ENCODE assay signal across 1 cellular context in the genomic region with DNA sequence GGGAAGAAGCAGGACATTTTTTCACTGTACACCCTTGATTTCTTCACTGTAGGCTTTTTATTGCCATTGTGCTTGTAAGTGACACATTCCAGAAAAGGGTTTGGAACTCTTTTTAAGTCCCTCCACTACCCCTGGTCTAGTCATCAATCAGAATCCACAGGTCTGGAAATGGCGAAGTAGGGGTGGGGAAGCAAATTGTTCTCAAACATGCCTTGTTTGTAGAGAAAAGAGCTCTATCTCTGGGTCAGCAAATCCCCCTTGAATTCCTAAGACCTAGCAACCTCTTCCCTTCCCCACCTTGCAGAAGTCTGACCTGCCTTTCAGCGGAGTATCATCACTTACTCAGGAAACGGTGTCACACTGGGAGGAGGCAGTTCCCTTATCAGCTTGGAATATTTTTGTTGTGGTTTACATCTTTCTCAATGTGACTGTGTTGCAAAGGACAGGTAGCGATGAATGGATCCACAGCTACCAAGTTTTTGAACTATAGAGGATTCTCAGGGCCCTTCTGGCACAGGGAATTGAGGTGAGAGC.
TF ChIP-seq lines count a peak whose summit lies in the region.

No MANE protein-coding gene starts in this region.

TF ChIP-seq in GM23338, 12 proteins besides CTCF, POLR2A, EP300 and RAD21:
- TF ChIP-seq, protein P1, sequence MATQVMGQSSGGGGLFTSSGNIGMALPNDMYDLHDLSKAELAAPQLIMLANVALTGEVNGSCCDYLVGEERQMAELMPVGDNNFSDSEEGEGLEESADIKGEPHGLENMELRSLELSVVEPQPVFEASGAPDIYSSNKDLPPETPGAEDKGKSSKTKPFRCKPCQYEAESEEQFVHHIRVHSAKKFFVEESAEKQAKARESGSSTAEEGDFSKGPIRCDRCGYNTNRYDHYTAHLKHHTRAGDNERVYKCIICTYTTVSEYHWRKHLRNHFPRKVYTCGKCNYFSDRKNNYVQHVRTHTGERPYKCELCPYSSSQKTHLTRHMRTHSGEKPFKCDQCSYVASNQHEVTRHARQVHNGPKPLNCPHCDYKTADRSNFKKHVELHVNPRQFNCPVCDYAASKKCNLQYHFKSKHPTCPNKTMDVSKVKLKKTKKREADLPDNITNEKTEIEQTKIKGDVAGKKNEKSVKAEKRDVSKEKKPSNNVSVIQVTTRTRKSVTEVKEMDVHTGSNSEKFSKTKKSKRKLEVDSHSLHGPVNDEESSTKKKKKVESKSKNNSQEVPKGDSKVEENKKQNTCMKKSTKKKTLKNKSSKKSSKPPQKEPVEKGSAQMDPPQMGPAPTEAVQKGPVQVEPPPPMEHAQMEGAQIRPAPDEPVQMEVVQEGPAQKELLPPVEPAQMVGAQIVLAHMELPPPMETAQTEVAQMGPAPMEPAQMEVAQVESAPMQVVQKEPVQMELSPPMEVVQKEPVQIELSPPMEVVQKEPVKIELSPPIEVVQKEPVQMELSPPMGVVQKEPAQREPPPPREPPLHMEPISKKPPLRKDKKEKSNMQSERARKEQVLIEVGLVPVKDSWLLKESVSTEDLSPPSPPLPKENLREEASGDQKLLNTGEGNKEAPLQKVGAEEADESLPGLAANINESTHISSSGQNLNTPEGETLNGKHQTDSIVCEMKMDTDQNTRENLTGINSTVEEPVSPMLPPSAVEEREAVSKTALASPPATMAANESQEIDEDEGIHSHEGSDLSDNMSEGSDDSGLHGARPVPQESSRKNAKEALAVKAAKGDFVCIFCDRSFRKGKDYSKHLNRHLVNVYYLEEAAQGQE (IDR thresholded peaks at IDR 0.05; ENCODE audit: unreplicated experiment), result no peak
- TF ChIP-seq EZH2phosphoT487 (IDR thresholded peaks at IDR 0.05; ENCODE audit: unreplicated experiment), result no peak
- TF ChIP-seq CREB1 (CRISPR knock-in tag; IDR thresholded peaks at IDR 0.05; ENCODE audit: low read depth), result no peak
- no peak for TF ChIP-seq ZNF331 (CRISPR knock-in tag; IDR thresholded peaks at IDR 0.05; ENCODE audit: low read depth)
- TF ChIP-seq ZNF114 (CRISPR knock-in tag; IDR thresholded peaks at IDR 0.05), result no peak
- no peak for TF ChIP-seq JUNB (IDR thresholded peaks at IDR 0.05; ENCODE audit: unreplicated experiment)
- TF ChIP-seq, protein P2, sequence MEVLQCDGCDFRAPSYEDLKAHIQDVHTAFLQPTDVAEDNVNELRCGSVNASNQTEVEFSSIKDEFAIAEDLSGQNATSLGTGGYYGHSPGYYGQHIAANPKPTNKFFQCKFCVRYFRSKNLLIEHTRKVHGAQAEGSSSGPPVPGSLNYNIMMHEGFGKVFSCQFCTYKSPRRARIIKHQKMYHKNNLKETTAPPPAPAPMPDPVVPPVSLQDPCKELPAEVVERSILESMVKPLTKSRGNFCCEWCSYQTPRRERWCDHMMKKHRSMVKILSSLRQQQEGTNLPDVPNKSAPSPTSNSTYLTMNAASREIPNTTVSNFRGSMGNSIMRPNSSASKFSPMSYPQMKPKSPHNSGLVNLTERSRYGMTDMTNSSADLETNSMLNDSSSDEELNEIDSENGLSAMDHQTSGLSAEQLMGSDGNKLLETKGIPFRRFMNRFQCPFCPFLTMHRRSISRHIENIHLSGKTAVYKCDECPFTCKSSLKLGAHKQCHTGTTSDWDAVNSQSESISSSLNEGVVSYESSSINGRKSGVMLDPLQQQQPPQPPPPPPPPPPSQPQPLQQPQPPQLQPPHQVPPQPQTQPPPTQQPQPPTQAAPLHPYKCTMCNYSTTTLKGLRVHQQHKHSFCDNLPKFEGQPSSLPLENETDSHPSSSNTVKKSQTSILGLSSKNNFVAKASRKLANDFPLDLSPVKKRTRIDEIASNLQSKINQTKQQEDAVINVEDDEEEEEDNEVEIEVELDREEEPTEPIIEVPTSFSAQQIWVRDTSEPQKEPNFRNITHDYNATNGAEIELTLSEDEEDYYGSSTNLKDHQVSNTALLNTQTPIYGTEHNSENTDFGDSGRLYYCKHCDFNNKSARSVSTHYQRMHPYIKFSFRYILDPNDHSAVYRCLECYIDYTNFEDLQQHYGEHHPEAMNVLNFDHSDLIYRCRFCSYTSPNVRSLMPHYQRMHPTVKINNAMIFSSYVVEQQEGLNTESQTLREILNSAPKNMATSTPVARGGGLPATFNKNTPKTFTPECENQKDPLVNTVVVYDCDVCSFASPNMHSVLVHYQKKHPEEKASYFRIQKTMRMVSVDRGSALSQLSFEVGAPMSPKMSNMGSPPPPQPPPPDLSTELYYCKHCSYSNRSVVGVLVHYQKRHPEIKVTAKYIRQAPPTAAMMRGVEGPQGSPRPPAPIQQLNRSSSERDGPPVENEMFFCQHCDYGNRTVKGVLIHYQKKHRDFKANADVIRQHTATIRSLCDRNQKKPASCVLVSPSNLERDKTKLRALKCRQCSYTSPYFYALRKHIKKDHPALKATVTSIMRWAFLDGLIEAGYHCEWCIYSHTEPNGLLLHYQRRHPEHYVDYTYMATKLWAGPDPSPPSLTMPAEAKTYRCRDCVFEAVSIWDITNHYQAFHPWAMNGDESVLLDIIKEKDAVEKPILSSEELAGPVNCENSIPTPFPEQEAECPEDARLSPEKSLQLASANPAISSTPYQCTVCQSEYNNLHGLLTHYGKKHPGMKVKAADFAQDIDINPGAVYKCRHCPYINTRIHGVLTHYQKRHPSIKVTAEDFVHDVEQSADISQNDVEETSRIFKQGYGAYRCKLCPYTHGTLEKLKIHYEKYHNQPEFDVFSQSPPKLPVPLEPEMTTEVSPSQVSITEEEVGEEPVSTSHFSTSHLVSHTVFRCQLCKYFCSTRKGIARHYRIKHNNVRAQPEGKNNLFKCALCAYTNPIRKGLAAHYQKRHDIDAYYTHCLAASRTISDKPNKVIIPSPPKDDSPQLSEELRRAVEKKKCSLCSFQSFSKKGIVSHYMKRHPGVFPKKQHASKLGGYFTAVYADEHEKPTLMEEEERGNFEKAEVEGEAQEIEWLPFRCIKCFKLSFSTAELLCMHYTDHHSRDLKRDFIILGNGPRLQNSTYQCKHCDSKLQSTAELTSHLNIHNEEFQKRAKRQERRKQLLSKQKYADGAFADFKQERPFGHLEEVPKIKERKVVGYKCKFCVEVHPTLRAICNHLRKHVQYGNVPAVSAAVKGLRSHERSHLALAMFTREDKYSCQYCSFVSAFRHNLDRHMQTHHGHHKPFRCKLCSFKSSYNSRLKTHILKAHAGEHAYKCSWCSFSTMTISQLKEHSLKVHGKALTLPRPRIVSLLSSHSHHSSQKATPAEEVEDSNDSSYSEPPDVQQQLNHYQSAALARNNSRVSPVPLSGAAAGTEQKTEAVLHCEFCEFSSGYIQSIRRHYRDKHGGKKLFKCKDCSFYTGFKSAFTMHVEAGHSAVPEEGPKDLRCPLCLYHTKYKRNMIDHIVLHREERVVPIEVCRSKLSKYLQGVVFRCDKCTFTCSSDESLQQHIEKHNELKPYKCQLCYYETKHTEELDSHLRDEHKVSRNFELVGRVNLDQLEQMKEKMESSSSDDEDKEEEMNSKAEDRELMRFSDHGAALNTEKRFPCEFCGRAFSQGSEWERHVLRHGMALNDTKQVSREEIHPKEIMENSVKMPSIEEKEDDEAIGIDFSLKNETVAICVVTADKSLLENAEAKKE (CRISPR knock-in tag; IDR thresholded peaks at IDR 0.05), result no peak
- no peak for TF ChIP-seq NANOG (IDR thresholded peaks at IDR 0.05; ENCODE audit: borderline replicate concordance)
- TF ChIP-seq, protein P3, sequence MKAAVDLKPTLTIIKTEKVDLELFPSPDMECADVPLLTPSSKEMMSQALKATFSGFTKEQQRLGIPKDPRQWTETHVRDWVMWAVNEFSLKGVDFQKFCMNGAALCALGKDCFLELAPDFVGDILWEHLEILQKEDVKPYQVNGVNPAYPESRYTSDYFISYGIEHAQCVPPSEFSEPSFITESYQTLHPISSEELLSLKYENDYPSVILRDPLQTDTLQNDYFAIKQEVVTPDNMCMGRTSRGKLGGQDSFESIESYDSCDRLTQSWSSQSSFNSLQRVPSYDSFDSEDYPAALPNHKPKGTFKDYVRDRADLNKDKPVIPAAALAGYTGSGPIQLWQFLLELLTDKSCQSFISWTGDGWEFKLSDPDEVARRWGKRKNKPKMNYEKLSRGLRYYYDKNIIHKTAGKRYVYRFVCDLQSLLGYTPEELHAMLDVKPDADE (IDR thresholded peaks at IDR 0.05), result no peak
